15 cellular contexts compared by ENCODE assay signal in the genomic region with DNA sequence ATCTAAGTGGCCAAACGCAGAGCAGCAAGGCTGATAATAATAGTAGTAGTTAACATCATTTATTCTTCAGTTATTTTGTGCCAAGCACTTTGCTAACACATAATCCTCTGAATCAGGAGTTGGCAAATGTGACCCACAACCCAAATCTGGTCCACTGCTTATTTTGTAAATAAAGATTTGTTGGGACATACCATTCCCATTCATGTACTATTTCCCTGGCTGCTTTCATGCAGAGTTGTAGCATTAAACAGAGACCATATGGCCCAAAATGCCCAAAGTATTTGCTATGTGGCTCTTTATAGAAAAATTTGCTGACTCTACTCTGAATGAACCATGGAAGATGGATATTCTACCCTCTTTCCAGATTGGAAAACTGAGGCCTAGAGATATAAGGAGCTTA. TPM values are rescaled to one million over a fixed set of nuclear protein-coding genes. Genes with fewer than 3 reads are reported as not detected.
A peak's percentile ranks its signal among the peaks of the same experiment; 100 is the strongest.
DNase-seq lines count a peak whose midpoint lies in the region; ATAC-seq, FAIRE-seq and TF ChIP-seq lines count a peak whose summit lies in the region.
"Had no signal": no experiment of that assay in that cellular context is flagged by ENCODE, and none has a peak within 500 bp of the region (broad histone marks: within the 10 kb centered on the region; RNA-seq: fewer than 3 reads in every experiment).

No MANE protein-coding gene starts in this region.

- H3K9me3 ChIP-seq in K562 (replicated peaks; ENCODE audit: control insufficient read depth, insufficient read depth, low read depth, low read length): no peaks in the 10 kb centered on the region
- H3K9me3 ChIP-seq: BLaER1, Caco-2 had no signal

- H3K4me1 Mint-ChIP-seq in activated CD4-positive, alpha-beta memory T cell treated with anti-CD3 and anti-CD28 coated beads, Interleukin-2, amount 10 ng/mL, durations not matched to agents 7 days and 5 days: no peaks in the 10 kb centered on the region
- H3K4me1 Mint-ChIP-seq: CD8-positive, alpha-beta memory T cell had no signal

- H3K4me3 ChIP-seq in K562 (no peak overlapping the region), fibroblast of mammary gland (ENCODE audit: control insufficient read depth, low read depth, low read length) (no peak overlapping the region)
- H3K4me3 ChIP-seq: BLaER1 had no signal

- H3K4me1 ChIP-seq in K562 (replicated peaks in 1 of 2; ENCODE audit: control insufficient read depth in 2 of 2, insufficient read depth in 2 of 2, low read length in 2 of 2): no peaks in the 10 kb centered on the region
- H3K4me1 ChIP-seq: Caco-2 had no signal

- POLR2A ChIA-PET in K562 (lab: Yijun Ruan, JAX): no interaction called here
- POLR2A ChIA-PET in activated CD4-positive, alpha-beta memory T cell treated with anti-CD3 and anti-CD28 coated beads, Interleukin-2, amount 10 ng/mL, durations not matched to agents 7 days and 5 days (lab: Charles Lee): no interaction called here

- H3K79me2 ChIP-seq in K562 (ENCODE audit: control insufficient read depth, insufficient read depth, low read length): no peaks in the 10 kb centered on the region

- no peak for TF ChIP-seq POLR2A in K562 (conservative IDR thresholded peaks at IDR 0.05)

- WGBS in K562 (ENCODE audit: insufficient coverage, low coverage, missing lambda C conversion rate): 0% methylated on average over 1 of the region's 1 CpG

- FAIRE-seq in K562 (lab: Jason Lieb, UNC): no peak
- FAIRE-seq: HTR-8/SVneo had no signal

- in situ Hi-C loops in K562 (cut with MboI): no loop called here

- CTCF ChIA-PET in K562 (lab: Yijun Ruan, JAX; ENCODE audit: low intra/inter-chr PET ratio): interaction anchor here (0.6 kb wide), 1 partner anchor 80 kb away, joined by 3 read pairs; no protein-coding TSS in a partner anchor
- CTCF ChIA-PET in activated CD4-positive, alpha-beta memory T cell treated with anti-CD3 and anti-CD28 coated beads, Interleukin-2, amount 10 ng/mL, durations not matched to agents 7 days and 5 days (lab: Charles Lee): no interaction called here

- no peak overlapping the region for H3K4me3 Mint-ChIP-seq in activated CD4-positive, alpha-beta memory T cell treated with anti-CD3 and anti-CD28 coated beads, Interleukin-2, amount 10 ng/mL, durations not matched to agents 7 days and 5 days
- H3K4me3 Mint-ChIP-seq: CD8-positive, alpha-beta memory T cell; HFFc6 had no signal

- ATAC-seq in K562: no peak

- H3K36me3 ChIP-seq in K562 (ENCODE audit: control insufficient read depth, insufficient read depth, low read length): no peaks in the 10 kb centered on the region

- no peaks in the 10 kb centered on the region for H3K36me3 Mint-ChIP-seq in activated CD4-positive, alpha-beta memory T cell treated with anti-CD3 and anti-CD28 coated beads, Interleukin-2, amount 10 ng/mL, durations not matched to agents 7 days and 5 days (ENCODE audit: low read depth)
- H3K36me3 Mint-ChIP-seq: CD8-positive, alpha-beta memory T cell had no signal

- H3K27me3 ChIP-seq in K562 (ENCODE audit: control insufficient read depth in 2 of 2, insufficient read depth in 2 of 2, low read length in 2 of 2): peaks cover 0 to 5% of the 10 kb centered on the region in 2 experiments; a peak in 1 of 5 replicates
- H3K27me3 ChIP-seq: BLaER1 had no signal

- no peak overlapping the region for H3K4me2 ChIP-seq in K562 (ENCODE audit: insufficient read depth, low read length)
- H3K4me2 ChIP-seq: BLaER1 had no signal

- BruUV-seq in K562 (replicated peaks; lab: Mats Ljungman, UMichigan): no TSS peak

- H3K27ac ChIP-seq in K562 (ENCODE audit: extremely low read depth, low read depth, low read length): no peak overlapping the region
- H3K27ac ChIP-seq: BLaER1 had no signal

- no peaks in the 10 kb centered on the region for H3K9me3 Mint-ChIP-seq in activated CD4-positive, alpha-beta memory T cell treated with anti-CD3 and anti-CD28 coated beads, Interleukin-2, amount 10 ng/mL, durations not matched to agents 7 days and 5 days
- H3K9me3 Mint-ChIP-seq: CD8-positive, alpha-beta memory T cell; HFFc6 had no signal

- intact Hi-C loops in K562 (cut with micrococcal nuclease): no loop called here

- no peak overlapping the region for H3K9ac ChIP-seq in K562 (ENCODE audit: insufficient read depth in 1 of 2, low read depth in 2 of 2, low read length in 2 of 2)
- H3K9ac ChIP-seq: BLaER1 had no signal

- H3K27me3 Mint-ChIP-seq in activated CD4-positive, alpha-beta memory T cell treated with anti-CD3 and anti-CD28 coated beads, Interleukin-2, amount 10 ng/mL, durations not matched to agents 7 days and 5 days: no peaks in the 10 kb centered on the region

- peak; percentile 20 for DNase-seq in NCI-H1694 treated with DMSO at 0.1 percent for 48 hours (lab: John Stamatoyannopoulos, UW)
- no peak for DNase-seq in K562 (ENCODE audit: extremely low read depth in 1 of 4, low spot score in 3 of 4)
- peak; percentile 62 for DNase-seq in fibroblast of mammary gland (ENCODE audit: low read depth)
- DNase-seq in glomerular visceral epithelial cell (ENCODE audit: extremely low spot score): no peak
- DNase-seq in NAMALWA (ENCODE audit: low spot score): no peak
- no peak for DNase-seq in activated CD4-positive, alpha-beta memory T cell treated with anti-CD3 and anti-CD28 coated beads, Interleukin-2, amount 10 ng/mL, durations not matched to agents 7 days and 5 days
- DNase-seq: AML-193; Caco-2; CD8-positive, alpha-beta memory T cell; DND-41; GDM1; HCEC 1CT; HFFc6 had no signal

- H3K27ac Mint-ChIP-seq in activated CD4-positive, alpha-beta memory T cell treated with anti-CD3 and anti-CD28 coated beads, Interleukin-2, amount 10 ng/mL, durations not matched to agents 7 days and 5 days: no peak overlapping the region
- H3K27ac Mint-ChIP-seq: CD8-positive, alpha-beta memory T cell; HFFc6 had no signal

- no peak for TF ChIP-seq RAD21 in K562 (CRISPR knock-in tag; conservative IDR thresholded peaks at IDR 0.05 in 1 of 2, IDR thresholded peaks at IDR 0.05 in 1 of 2)

- no peak overlapping the region for H2AFZ ChIP-seq in K562 (ENCODE audit: low read depth, low read length)

- TF ChIP-seq CTCF in K562 (IDR thresholded peaks at IDR 0.05 in 2 of 3, conservative IDR thresholded peaks at IDR 0.05 in 1 of 3; ENCODE audit: insufficient read depth in 2 of 3, low read depth in 1 of 3, low read length in 3 of 3) (no peak), fibroblast of mammary gland (conservative IDR thresholded peaks at IDR 0.05; ENCODE audit: control insufficient read depth, insufficient read depth, low read depth, low read length) (no peak)

- H3K9me1 ChIP-seq in K562 (ENCODE audit: control insufficient read depth, insufficient read depth, low read length): no peaks in the 10 kb centered on the region

- no peaks in the 10 kb centered on the region; the same call in 1 of the 2 replicates for H4K20me1 ChIP-seq in K562 (replicated peaks; ENCODE audit: control insufficient read depth, insufficient read depth, low read length)
- H4K20me1 ChIP-seq: BLaER1 had no signal

- TF ChIP-seq EP300 in K562 (IDR thresholded peaks at IDR 0.05; ENCODE audit: low read length): no peak

TF ChIP-seq in K562, 482 proteins besides CTCF, POLR2A, EP300 and RAD21 (continues in another document):
- peak; percentile 65 for TF ChIP-seq RBM25 (IDR thresholded peaks at IDR 0.05; ENCODE audit: low read depth, low read length, severe bottlenecking)

RNA-seq across cellular contexts. Expression of a gene that starts 50.3 kb away (rescaled TPM):
- total RNA-seq in K562 (2011; cell fraction: chromatin; rRNA removed; ENCODE audit: low replicate concordance): 7.3 and 10.3 TPM in 2 replicates
- total RNA-seq in K562 (2011; cell fraction: nucleolus; rRNA removed): 7.8 and 7.9 TPM in 2 replicates
- 10.5 and 13.7 TPM in 2 replicates for total RNA-seq in K562 (2011; cell fraction: nucleoplasm; rRNA removed)
- total RNA-seq in K562 (2014; rRNA removed) (32.2 and 33.1 TPM in 2 replicates), K562 (2014; rRNA removed; fragmentation: Illumina TruSeq; extraction: Trizol) (27.3 and 29.6 TPM in 2 replicates), K562 (2015; rRNA removed; fragmentation: Illumina TruSeq; extraction: Trizol) (38.9 and 40.0 TPM in 2 replicates), K562 (2021) (49.5 and 52.3 TPM in 2 replicates)
- polyA plus RNA-seq in K562 (2011; rRNA removed) (41.8 and 46.5 TPM in 2 replicates), K562 (2014; fragmentation: Illumina TruSeq; extraction: Trizol) (40.6 and 58.6 TPM in 2 replicates), K562 (2014; fragmentation: Nextera tagmentation; extraction: Ambion mirVana) (100 to 1,000 TPM; 115 to 121 TPM), K562 (2014; rRNA removed) (48.0 and 54.6 TPM in 2 replicates)
- 40.7 and 66.0 TPM in 2 replicates for polyA plus RNA-seq in K562 (2011; cell fraction: cytosol; rRNA removed)
- 30.8 and 37.3 TPM in 2 replicates for polyA plus RNA-seq in K562 (2011; cell fraction: nucleus; rRNA removed)
- 31.3 and 34.4 TPM in 2 replicates for polyA plus RNA-seq in K562 (2012)
- 24.1 and 28.4 TPM in 2 replicates for polyA minus RNA-seq in K562 (2011; rRNA and poly(A)+ RNA removed)
- 15.6 and 19.9 TPM in 2 replicates for polyA minus RNA-seq in K562 (2011; cell fraction: cytosol; rRNA and poly(A)+ RNA removed)
- polyA minus RNA-seq in K562 (2011; cell fraction: nucleus; rRNA and poly(A)+ RNA removed): 4.7 and 6.4 TPM in 2 replicates
- 10 to 100 TPM; 30.5 to 34.1 TPM for total RNA-seq in activated CD4-positive, alpha-beta memory T cell treated with anti-CD3 and anti-CD28 coated beads, Interleukin-2, amount 10 ng/mL, durations not matched to agents 7 days and 5 days

RNA-seq across cellular contexts. Expression of a gene that starts 57.2 kb away (rescaled TPM):
- 0.37 and 0.74 TPM in 2 replicates for total RNA-seq in K562 (2011; cell fraction: chromatin; rRNA removed; ENCODE audit: low replicate concordance)
- 0.50 and 0.66 TPM in 2 replicates for total RNA-seq in K562 (2011; cell fraction: nucleolus; rRNA removed)
- 0.22 and 1.3 TPM in 2 replicates for total RNA-seq in K562 (2011; cell fraction: nucleoplasm; rRNA removed)
- total RNA-seq in K562 (2014; rRNA removed): 0.53 TPM in 1 of 2 replicates, not detected in the other
- total RNA-seq in K562 (2014; rRNA removed; fragmentation: Illumina TruSeq; extraction: Trizol): 0.16 and 0.29 TPM in 2 replicates
- total RNA-seq in K562 (2015; rRNA removed; fragmentation: Illumina TruSeq; extraction: Trizol): 0.11 TPM in 1 of 2 replicates, not detected in the other
- total RNA-seq in K562 (2021): 0.07 and 0.60 TPM in 2 replicates
- 0.15 and 0.36 TPM in 2 replicates for polyA plus RNA-seq in K562 (2011; rRNA removed)
- 0.09 and 0.15 TPM in 2 replicates for polyA plus RNA-seq in K562 (2011; cell fraction: cytosol; rRNA removed)
- polyA plus RNA-seq in K562 (2011; cell fraction: nucleus; rRNA removed): 0.20 and 0.63 TPM in 2 replicates
- polyA plus RNA-seq in K562 (2012): 0.30 and 0.79 TPM in 2 replicates
- polyA plus RNA-seq in K562 (2014; fragmentation: Illumina TruSeq; extraction: Trizol): 0.39 and 0.40 TPM in 2 replicates
- under 1 TPM in 1 of 2 experiments, not detected in 1; 0.25 TPM for polyA plus RNA-seq in K562 (2014; fragmentation: Nextera tagmentation; extraction: Ambion mirVana)
- polyA plus RNA-seq in K562 (2014; rRNA removed): 0.50 and 2.5 TPM in 2 replicates
- 0.18 and 0.33 TPM in 2 replicates for polyA minus RNA-seq in K562 (2011; rRNA and poly(A)+ RNA removed)
- polyA minus RNA-seq in K562 (2011; cell fraction: cytosol; rRNA and poly(A)+ RNA removed): not detected in 2 replicates
- 0.11 and 0.81 TPM in 2 replicates for polyA minus RNA-seq in K562 (2011; cell fraction: nucleus; rRNA and poly(A)+ RNA removed)
- 10 to 100 TPM; 30.2 to 32.0 TPM for total RNA-seq in activated CD4-positive, alpha-beta memory T cell treated with anti-CD3 and anti-CD28 coated beads, Interleukin-2, amount 10 ng/mL, durations not matched to agents 7 days and 5 days
- total RNA-seq: Caco-2 had no signal

Comparison
In these comparisons a context has a peak if more than half of its experiments do, and no peak if none do; other contexts are left out.
1. DNase-seq: peak in NCI-H1694 treated with DMSO at 0.1 percent for 48 hours (single experiment) and fibroblast of mammary gland (single experiment); none in K562 (0 of 4), glomerular visceral epithelial cell (single experiment), NAMALWA (single experiment) and activated CD4-positive, alpha-beta memory T cell treated with anti-CD3 and anti-CD28 coated beads, Interleukin-2, amount 10 ng/mL, durations not matched to agents 7 days and 5 days (single experiment).
2. RNA of a gene that starts 57.2 kb away (total RNA-seq): 30.2 to 32.0 TPM in activated CD4-positive, alpha-beta memory T cell treated with anti-CD3 and anti-CD28 coated beads, Interleukin-2, amount 10 ng/mL, durations not matched to agents 7 days and 5 days; 0.07 to 1.3 TPM in K562; every median in the first group is over 10 times any median in the second.